1 cellular context compared by ENCODE assay signal in genomic region chr12:11879306-11879705, GRCh38.
TF ChIP-seq lines count a peak whose summit lies in the region.

No MANE protein-coding gene starts in this region.

TF ChIP-seq in GM23338, 12 proteins besides CTCF, POLR2A, EP300 and RAD21 (continued from another document):
- TF ChIP-seq ZNF462 (CRISPR knock-in tag; IDR thresholded peaks at IDR 0.05) = no peak
- no peak for TF ChIP-seq REST (IDR thresholded peaks at IDR 0.05; ENCODE audit: unreplicated experiment)
- TF ChIP-seq EZH2 (IDR thresholded peaks at IDR 0.05; ENCODE audit: low read depth, unreplicated experiment) = no peak
- no peak for TF ChIP-seq EZH2phosphoT487 (IDR thresholded peaks at IDR 0.05; ENCODE audit: unreplicated experiment)
- no peak for TF ChIP-seq ZNF114 (CRISPR knock-in tag; IDR thresholded peaks at IDR 0.05)
- TF ChIP-seq JUNB (IDR thresholded peaks at IDR 0.05; ENCODE audit: unreplicated experiment) = no peak
- TF ChIP-seq POLR2AphosphoS5 (IDR thresholded peaks at IDR 0.05; ENCODE audit: low read depth) = no peak
- no peak for TF ChIP-seq ZNF331 (CRISPR knock-in tag; IDR thresholded peaks at IDR 0.05; ENCODE audit: low read depth)
- no peak for TF ChIP-seq ETS1 (IDR thresholded peaks at IDR 0.05)
